In genomic region chr17:21275579-21276339, GRCh38 we compare ENCODE assay signal across 8 cellular contexts. TPM values are rescaled to one million over a fixed set of nuclear protein-coding genes. Genes with fewer than 3 reads are reported as not detected.
DNase-seq lines count a peak whose midpoint lies in the region; ATAC-seq, FAIRE-seq and TF ChIP-seq lines count a peak whose summit lies in the region.

No MANE protein-coding gene starts in this region.

- H2BK12ac ChIP-seq in trophoblast cell (ENCODE audit: low read length) = no peak overlapping the region

- TF ChIP-seq POLR2A in H54 (IDR thresholded peaks at IDR 0.05; ENCODE audit: low read depth, low read length) = peak; percentile 74

- peak overlapping the region; percentile 98 for H2AFZ ChIP-seq in Loucy (ENCODE audit: low read length)
- H2AFZ ChIP-seq in trophoblast cell (ENCODE audit: insufficient read depth, low read length, poor library complexity) = peak overlapping the region; percentile 93

- H4K20me1 ChIP-seq in Loucy (ENCODE audit: insufficient read depth, low read length, poor library complexity, severe bottlenecking) = no peaks in the 10 kb centered on the region

- TF ChIP-seq CTCF in GM06990 (IDR thresholded peaks at IDR 0.05; ENCODE audit: insufficient read depth, low read length, poor library complexity, severe bottlenecking) (no peak), Loucy (conservative IDR thresholded peaks at IDR 0.05; ENCODE audit: low read length) (no peak), cardiac muscle cell (IDR thresholded peaks at IDR 0.05; ENCODE audit: low read depth, low read length) (no peak), type B pancreatic cell (conservative IDR thresholded peaks at IDR 0.05) (peak; percentile 21)

- DNase-seq in GM06990 (ENCODE audit: extremely low read depth, insufficient read length) = peak; percentile 94
- DNase-seq in H54 (ENCODE audit: insufficient read length, low spot score) = peak; percentile 90
- DNase-seq in activated naive CD4-positive, alpha-beta T cell treated with anti-CD3 and anti-CD28 coated beads, Interleukin-2, amount 50 U/mL, for 72 hours (ENCODE audit: low spot score in 2 of 2) = peak; percentile 94 to 98
- peak; percentile 85 to 95 for DNase-seq in cardiac muscle cell (ENCODE audit: low read depth in 1 of 2, low spot score in 1 of 2)
- peak; percentile 83 to 90 for DNase-seq in trophoblast cell
- DNase-seq in type B pancreatic cell (ENCODE audit: extremely low spot score, unreplicated experiment) = peak; percentile 93

- H3K4me1 ChIP-seq in Loucy (ENCODE audit: insufficient read depth, low read length, poor library complexity, severe bottlenecking) (peaks cover 9% of the 10 kb centered on the region), cardiac muscle cell (ENCODE audit: low read depth) (peaks cover 5% of the 10 kb centered on the region), trophoblast cell (ENCODE audit: control insufficient read depth in 1 of 2, insufficient read depth in 2 of 2, low read length in 2 of 2) (peaks cover 5% of the 10 kb centered on the region in 2 experiments)

- H3K23ac ChIP-seq in trophoblast cell (ENCODE audit: low read length) = no peak overlapping the region

- FAIRE-seq in H54 (lab: Jason Lieb, UNC) = no peak

- peak overlapping the region; percentile 89 for H3K18ac ChIP-seq in trophoblast cell (ENCODE audit: low read length)

- no peaks in the 10 kb centered on the region for H3F3A ChIP-seq in Loucy (ENCODE audit: low read depth)

- H3K36me3 ChIP-seq in GM06990 (ENCODE audit: control insufficient read depth, insufficient read depth, low read length) (no peaks in the 10 kb centered on the region), Loucy (ENCODE audit: insufficient read depth, low read length) (no peaks in the 10 kb centered on the region), cardiac muscle cell (no peaks in the 10 kb centered on the region), trophoblast cell (ENCODE audit: control insufficient read depth in 1 of 2, insufficient read depth in 2 of 2, low read length in 2 of 2) (no peaks in the 10 kb centered on the region)

- H3K4ac ChIP-seq in trophoblast cell (ENCODE audit: low read depth, low read length) = no peak overlapping the region

- H3K27me3 Mint-ChIP-seq in type B pancreatic cell = peaks cover 22% of the 10 kb centered on the region

- no peaks in the 10 kb centered on the region for H3K9me2 ChIP-seq in Loucy (replicated peaks; ENCODE audit: low read depth, low read length)

- no peak overlapping the region for H2AK5ac ChIP-seq in trophoblast cell (ENCODE audit: low read length)

- peaks cover 9% of the 10 kb centered on the region for H3K4me1 Mint-ChIP-seq in type B pancreatic cell (ENCODE audit: unreplicated experiment)

- H3K79me2 ChIP-seq in Loucy (ENCODE audit: insufficient read depth, low read length) = no peaks in the 10 kb centered on the region
- H3K79me2 ChIP-seq in trophoblast cell (ENCODE audit: control insufficient read depth, insufficient read depth, low read length, poor library complexity) = peaks cover 3% of the 10 kb centered on the region

- peak overlapping the region; percentile 63 for H4K91ac ChIP-seq in trophoblast cell (ENCODE audit: low read depth, low read length)

- H3K27ac ChIP-seq in cardiac muscle cell (no peak overlapping the region), trophoblast cell (ENCODE audit: low read depth, low read length) (no peak overlapping the region)

- no CpG with 5 or more reads among the region's 61 CpGs for WGBS in trophoblast cell (ENCODE audit: extremely low coverage, insufficient coverage, insufficient read length)

- peak; percentile 93 for ATAC-seq in SK-N-SH treated with all-trans-retinoic acid at 6 μM for 48 hours
- ATAC-seq in activated naive CD4-positive, alpha-beta T cell treated with anti-CD3 and anti-CD28 coated beads, Interleukin-2, amount 50 U/mL, for 72 hours = peak; percentile 90 to 92

- H3K4me2 ChIP-seq in Loucy (ENCODE audit: low read depth, low read length, poor library complexity, severe bottlenecking) (peak overlapping the region; percentile 85), trophoblast cell (ENCODE audit: low read length) (peak overlapping the region; percentile 71)

- no peaks in the 10 kb centered on the region; the same call in 1 of the 2 replicates for H3K27me3 ChIP-seq in GM06990 (replicated peaks; ENCODE audit: control insufficient read depth, insufficient read depth, low read length)
- H3K27me3 ChIP-seq in Loucy (ENCODE audit: insufficient read depth, low read length, poor library complexity, severe bottlenecking) = no peaks in the 10 kb centered on the region
- H3K27me3 ChIP-seq in cardiac muscle cell = peaks cover 4% of the 10 kb centered on the region
- H3K27me3 ChIP-seq in trophoblast cell (ENCODE audit: insufficient read depth, low read length) = no peaks in the 10 kb centered on the region

- peak overlapping the region; percentile 76 for H3K9ac ChIP-seq in Loucy (ENCODE audit: low read depth, low read length, poor library complexity, severe bottlenecking)
- H3K9ac ChIP-seq in trophoblast cell (ENCODE audit: low read length) = peak overlapping the region; percentile 1

- no peaks in the 10 kb centered on the region for H3K9me3 Mint-ChIP-seq in activated naive CD4-positive, alpha-beta T cell treated with anti-CD3 and anti-CD28 coated beads, Interleukin-2, amount 50 U/mL, for 72 hours
- H3K9me3 Mint-ChIP-seq in type B pancreatic cell = no peaks in the 10 kb centered on the region

- peak overlapping the region; percentile 61 for H4K12ac ChIP-seq in trophoblast cell (ENCODE audit: low read depth, low read length)

- peak overlapping the region; percentile 48 for H2BK120ac ChIP-seq in trophoblast cell (ENCODE audit: insufficient read depth, low read length, poor library complexity)

- H4K8ac ChIP-seq in trophoblast cell (ENCODE audit: low read depth, low read length) = peak overlapping the region; percentile 98

- H3K27ac Mint-ChIP-seq in activated naive CD4-positive, alpha-beta T cell treated with anti-CD3 and anti-CD28 coated beads, Interleukin-2, amount 50 U/mL, for 72 hours = peak overlapping the region in 1 of 2 donors; percentile 18
- no peak overlapping the region for H3K27ac Mint-ChIP-seq in type B pancreatic cell

- H3K4me3 Mint-ChIP-seq in type B pancreatic cell = peak overlapping the region; percentile 87

- H3K9me3 ChIP-seq in Loucy (ENCODE audit: insufficient read depth, low read depth, low read length) (no peaks in the 10 kb centered on the region), cardiac muscle cell (ENCODE audit: low read depth) (no peaks in the 10 kb centered on the region), trophoblast cell (ENCODE audit: insufficient read depth, low read depth, low read length) (no peaks in the 10 kb centered on the region)

- H3K4me3 ChIP-seq in GM06990 (replicated peaks; ENCODE audit: low read depth, low read length) (peak overlapping the region; percentile 74), Loucy (ENCODE audit: low read length, poor library complexity, severe bottlenecking) (peak overlapping the region; percentile 83), cardiac muscle cell (peak overlapping the region; percentile 33), trophoblast cell (ENCODE audit: low read depth, low read length) (peak overlapping the region; percentile 74)

- peak overlapping the region; percentile 85 for H3K14ac ChIP-seq in trophoblast cell (ENCODE audit: low read length)

- H3K79me1 ChIP-seq in trophoblast cell (ENCODE audit: low read length) = peaks cover 4% of the 10 kb centered on the region

- no peaks in the 10 kb centered on the region for H3K36me3 Mint-ChIP-seq in activated naive CD4-positive, alpha-beta T cell treated with anti-CD3 and anti-CD28 coated beads, Interleukin-2, amount 50 U/mL, for 72 hours
- no peaks in the 10 kb centered on the region for H3K36me3 Mint-ChIP-seq in type B pancreatic cell

- no peak overlapping the region for H2BK5ac ChIP-seq in trophoblast cell (ENCODE audit: low read depth, low read length, poor library complexity)

TF ChIP-seq in SK-N-SH treated with all-trans-retinoic acid at 6 μM for 48 hours, 23 proteins besides CTCF, POLR2A, EP300 and RAD21 (continues in another document):
- TF ChIP-seq CSRNP3 (CRISPR knock-in tag; IDR thresholded peaks at IDR 0.05) (no peak), ZC3H10 (CRISPR knock-in tag; IDR thresholded peaks at IDR 0.05) (no peak), BACH2 (CRISPR knock-in tag; IDR thresholded peaks at IDR 0.05; ENCODE audit: borderline replicate concordance) (no peak), ESRRG (CRISPR knock-in tag; IDR thresholded peaks at IDR 0.05) (no peak), ZFP30 (CRISPR knock-in tag; IDR thresholded peaks at IDR 0.05) (no peak), PPARA (CRISPR knock-in tag; IDR thresholded peaks at IDR 0.05; ENCODE audit: borderline replicate concordance) (no peak), RARB (CRISPR knock-in tag; IDR thresholded peaks at IDR 0.05) (no peak), ZFP3 (CRISPR knock-in tag; IDR thresholded peaks at IDR 0.05) (no peak), GLIS3 (CRISPR knock-in tag; IDR thresholded peaks at IDR 0.05) (no peak), ZNF70 (CRISPR knock-in tag; IDR thresholded peaks at IDR 0.05) (no peak), SNAI2 (CRISPR knock-in tag; IDR thresholded peaks at IDR 0.05) (no peak)

RNA-seq across cellular contexts. Expression of gene MAP2K3, which starts 8.8 kb away (rescaled TPM):
- 100 to 1,000 TPM; 101 to 130 TPM for total RNA-seq in activated naive CD4-positive, alpha-beta T cell treated with anti-CD3 and anti-CD28 coated beads, Interleukin-2, amount 50 U/mL, for 72 hours
- total RNA-seq in cardiac muscle cell (14.2 and 18.4 TPM in 2 replicates), type B pancreatic cell (ENCODE audit: low replicate concordance) (23.6 and 27.5 TPM in 2 replicates)
- 42.5 and 52.1 TPM in 2 replicates for polyA plus RNA-seq in cardiac muscle cell
- polyA plus RNA-seq in trophoblast cell (2013) = 23.0 and 23.8 TPM in 2 replicates

RNA-seq across cellular contexts. Expression of gene NATD1, which starts 22.5 kb away (rescaled TPM):
- total RNA-seq in activated naive CD4-positive, alpha-beta T cell treated with anti-CD3 and anti-CD28 coated beads, Interleukin-2, amount 50 U/mL, for 72 hours = 1 to 10 TPM; 2.6 to 2.9 TPM
- total RNA-seq in cardiac muscle cell (22.3 and 28.4 TPM in 2 replicates), type B pancreatic cell (ENCODE audit: low replicate concordance) (9.8 and 10.7 TPM in 2 replicates)
- polyA plus RNA-seq in cardiac muscle cell = 12.7 and 15.7 TPM in 2 replicates
- 30.2 and 32.0 TPM in 2 replicates for polyA plus RNA-seq in trophoblast cell (2013)

Comparison
In these comparisons a context has a peak if more than half of its experiments do, and no peak if none do; other contexts are left out.
1. H3K4me3 ChIP-seq: peak in every context shown above with its lines; median percentile 83 in Loucy; 74 in GM06990; 74 in trophoblast cell; 33 in cardiac muscle cell.